ENCODE assay signal across 21 cellular contexts in the genomic region with DNA sequence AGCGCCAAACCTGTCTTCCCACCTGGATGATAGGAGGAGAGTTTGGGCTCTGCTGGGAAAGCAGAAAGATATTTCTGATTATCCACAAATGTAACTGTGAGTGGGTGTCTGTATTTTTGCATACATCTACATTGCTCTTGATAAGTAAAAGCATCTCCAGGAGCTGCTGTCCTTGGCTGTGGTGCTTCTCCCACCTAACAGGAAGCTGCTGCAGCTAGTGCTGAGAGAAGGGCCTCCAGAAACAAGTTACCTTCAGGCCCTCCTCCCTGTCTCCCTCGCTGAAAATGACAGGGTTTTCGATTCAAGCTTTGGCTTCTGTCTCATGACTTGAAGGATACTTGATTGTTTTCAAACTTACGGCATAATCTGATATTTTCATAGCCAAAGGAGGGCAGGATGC.
DNase-seq lines count a peak whose midpoint lies in the region; ATAC-seq and TF ChIP-seq lines count a peak whose summit lies in the region.
"Had no signal": no experiment of that assay in that cellular context is flagged by ENCODE, and none has a peak within 500 bp of the region (broad histone marks: within the 10 kb centered on the region; RNA-seq: fewer than 3 reads in every experiment).

No MANE protein-coding gene starts in this region.

- no peaks in the 10 kb centered on the region for H3K9me3 Mint-ChIP-seq in activated CD4-positive, alpha-beta T cell treated with anti-CD3 and anti-CD28 coated beads, Interleukin-2, amount 10 ng/mL, durations not matched to agents 24 days and 14 days
- no peaks in the 10 kb centered on the region for H3K9me3 Mint-ChIP-seq in activated CD8-positive, alpha-beta T cell treated with anti-CD3 and anti-CD28 coated beads for 36 hours

- peak overlapping the region; percentile 7 for H3K4me3 Mint-ChIP-seq in activated CD4-positive, alpha-beta T cell treated with anti-CD3 and anti-CD28 coated beads, Interleukin-2, amount 10 ng/mL, durations not matched to agents 24 days and 14 days
- no peak overlapping the region for H3K4me3 Mint-ChIP-seq in activated CD8-positive, alpha-beta T cell treated with anti-CD3 and anti-CD28 coated beads for 36 hours

- no peaks in the 10 kb centered on the region for H3K9me2 ChIP-seq in DOHH2 (replicated peaks; ENCODE audit: control insufficient read depth, low read length)

- peak overlapping the region; percentile 73 for H3K27ac ChIP-seq in DOHH2 (ENCODE audit: low read depth, low read length)
- no peak overlapping the region for H3K27ac ChIP-seq in osteoblast (ENCODE audit: low read depth, low read length)
- no peak overlapping the region for H3K27ac ChIP-seq in A673 (ENCODE audit: low read depth, low read length, poor library complexity, severe bottlenecking)
- H3K27ac ChIP-seq: Peyer's patch, upper lobe of left lung had no signal

- peak; percentile 73 for ATAC-seq in activated CD8-positive, alpha-beta T cell treated with anti-CD3 and anti-CD28 coated beads for 36 hours

- H3K27me3 Mint-ChIP-seq in activated CD4-positive, alpha-beta T cell treated with anti-CD3 and anti-CD28 coated beads, Interleukin-2, amount 10 ng/mL, durations not matched to agents 24 days and 14 days: no peaks in the 10 kb centered on the region
- H3K27me3 Mint-ChIP-seq in activated CD8-positive, alpha-beta T cell treated with anti-CD3 and anti-CD28 coated beads for 36 hours: no peaks in the 10 kb centered on the region

- no peak for TF ChIP-seq CTCF in DOHH2 (IDR thresholded peaks at IDR 0.05; ENCODE audit: low read depth, low read length, poor library complexity, severe bottlenecking)
- TF ChIP-seq CTCF in activated CD8-positive, alpha-beta T cell treated with anti-CD3 and anti-CD28 coated beads for 36 hours (IDR thresholded peaks at IDR 0.05): no peak
- TF ChIP-seq CTCF in osteoblast (IDR thresholded peaks at IDR 0.05; ENCODE audit: extremely low read depth, low read depth, low read length): no peak
- no peak for TF ChIP-seq CTCF in A673 (conservative IDR thresholded peaks at IDR 0.05; ENCODE audit: low read depth, low read length)

- H3K4me2 ChIP-seq in DOHH2 (ENCODE audit: low read length): peak overlapping the region; percentile 82
- H3K4me2 ChIP-seq in osteoblast (ENCODE audit: insufficient read depth, low read length): no peak overlapping the region

- peaks cover 9% of the 10 kb centered on the region for H3K36me3 Mint-ChIP-seq in activated CD4-positive, alpha-beta T cell treated with anti-CD3 and anti-CD28 coated beads, Interleukin-2, amount 10 ng/mL, durations not matched to agents 24 days and 14 days (ENCODE audit: low read depth)
- H3K36me3 Mint-ChIP-seq in activated CD8-positive, alpha-beta T cell treated with anti-CD3 and anti-CD28 coated beads for 36 hours (ENCODE audit: low read depth): peaks cover 7% of the 10 kb centered on the region

- H3K4me1 Mint-ChIP-seq in activated CD4-positive, alpha-beta T cell treated with anti-CD3 and anti-CD28 coated beads, Interleukin-2, amount 10 ng/mL, durations not matched to agents 24 days and 14 days: peaks cover 70% of the 10 kb centered on the region
- H3K4me1 Mint-ChIP-seq in activated CD8-positive, alpha-beta T cell treated with anti-CD3 and anti-CD28 coated beads for 36 hours (ENCODE audit: low read depth): peaks cover 98% of the 10 kb centered on the region

- H3K4me3 ChIP-seq in DOHH2 (ENCODE audit: low read length) (peak overlapping the region; percentile 60), osteoblast (ENCODE audit: insufficient read depth, low read length) (no peak overlapping the region), A673 (ENCODE audit: low read depth, low read length, poor library complexity, severe bottlenecking) (no peak overlapping the region)
- H3K4me3 ChIP-seq: BLaER1 treated with 17β-estradiol and CSF1 and Interleukin-3, amounts not matched to agents 10 nM and 100 nM; Peyer's patch; upper lobe of left lung had no signal

- H3K4me1 ChIP-seq in DOHH2 (ENCODE audit: control insufficient read depth, low read length): peaks cover 99% of the 10 kb centered on the region
- no peaks in the 10 kb centered on the region for H3K4me1 ChIP-seq in osteoblast (ENCODE audit: insufficient read depth, low read length)
- no peaks in the 10 kb centered on the region for H3K4me1 ChIP-seq in A673 (ENCODE audit: insufficient read depth, low read length, poor library complexity, severe bottlenecking)

- no TSS peak for BruUV-seq in A673 (replicated peaks; lab: Mats Ljungman, UMichigan)

- H3K27ac Mint-ChIP-seq in activated CD4-positive, alpha-beta T cell treated with anti-CD3 and anti-CD28 coated beads, Interleukin-2, amount 10 ng/mL, durations not matched to agents 24 days and 14 days: peak overlapping the region; percentile 31
- H3K27ac Mint-ChIP-seq in activated CD8-positive, alpha-beta T cell treated with anti-CD3 and anti-CD28 coated beads for 36 hours: peak overlapping the region; percentile 83

- no peaks in the 10 kb centered on the region for H3K9me3 ChIP-seq in DOHH2 (ENCODE audit: control insufficient read depth, insufficient read depth, low read length)
- H3K9me3 ChIP-seq in osteoblast (ENCODE audit: low read depth, low read length): no peaks in the 10 kb centered on the region
- no peaks in the 10 kb centered on the region for H3K9me3 ChIP-seq in A673 (ENCODE audit: low read depth, low read length, poor library complexity, severe bottlenecking)
- H3K9me3 ChIP-seq: Peyer's patch, upper lobe of left lung had no signal

- H3K27me3 ChIP-seq in DOHH2 (ENCODE audit: control insufficient read depth, low read length) (no peaks in the 10 kb centered on the region), osteoblast (ENCODE audit: insufficient read depth, low read length) (no peaks in the 10 kb centered on the region), A673 (replicated peaks; ENCODE audit: insufficient read depth, low read depth, low read length, poor library complexity) (no peaks in the 10 kb centered on the region)
- H3K27me3 ChIP-seq: BLaER1 treated with 17β-estradiol and CSF1 and Interleukin-3, amounts not matched to agents 10 nM and 100 nM; Peyer's patch; upper lobe of left lung had no signal

- CTCF ChIA-PET in activated CD8-positive, alpha-beta T cell treated with anti-CD3 and anti-CD28 coated beads for 36 hours (lab: Charles Lee): interaction anchor here (1.0 to 1.7 kb wide), 2 partner anchors 9 to 87 kb away, joined by 3 to 5 read pairs; no protein-coding TSS in a partner anchor
- CTCF ChIA-PET in A673 (lab: Charles Lee): no interaction called here

- intact Hi-C loops in activated CD4-positive, alpha-beta T cell treated with anti-CD3 and anti-CD28 coated beads, Interleukin-2, amount 10 ng/mL, durations not matched to agents 24 days and 14 days (cut with micrococcal nuclease): loop anchor here (5.0 kb wide), 1 partner anchor 36 kb away; no protein-coding TSS in a partner anchor
- intact Hi-C loops in activated CD8-positive, alpha-beta T cell treated with anti-CD3 and anti-CD28 coated beads for 36 hours (cut with micrococcal nuclease): no loop called here
- intact Hi-C loops in A673 (cut with micrococcal nuclease; ENCODE audit: unreplicated experiment): no loop called here

- no peak overlapping the region for H2AFZ ChIP-seq in osteoblast (ENCODE audit: low read length)

- H3K36me3 ChIP-seq in DOHH2 (ENCODE audit: control insufficient read depth, low read length) (peaks cover 50% of the 10 kb centered on the region), osteoblast (ENCODE audit: insufficient read depth, low read length) (no peaks in the 10 kb centered on the region), A673 (ENCODE audit: insufficient read depth, low read length, poor library complexity, severe bottlenecking) (no peaks in the 10 kb centered on the region)
- H3K36me3 ChIP-seq: Peyer's patch, upper lobe of left lung had no signal

- H3K79me2 ChIP-seq in DOHH2 (ENCODE audit: control insufficient read depth, low read length) (peaks cover 97% of the 10 kb centered on the region), osteoblast (ENCODE audit: insufficient read depth, low read length) (peaks cover 34% of the 10 kb centered on the region)

- POLR2A ChIA-PET in activated CD8-positive, alpha-beta T cell treated with anti-CD3 and anti-CD28 coated beads for 36 hours (lab: Charles Lee): interaction anchor here (0.6 to 1.7 kb wide), 3 partner anchors 9 to 147 kb away, joined by 3 to 5 read pairs (median 4); no protein-coding TSS in a partner anchor
- POLR2A ChIA-PET in A673 (lab: Charles Lee; ENCODE audit: low non-redundant PET): no interaction called here

- H3F3A ChIP-seq in DOHH2 (ENCODE audit: control insufficient read depth, insufficient read depth): peaks cover 44% of the 10 kb centered on the region

- peak; percentile 68 for DNase-seq in activated CD4-positive, alpha-beta T cell treated with anti-CD3 and anti-CD28 coated beads, Interleukin-2, amount 10 ng/mL, durations not matched to agents 24 days and 14 days
- DNase-seq in activated CD4-positive, alpha-beta T cell treated with anti-CD3 and anti-CD28 coated beads for 48 hours: no peak
- peak; percentile 46 for DNase-seq in activated CD8-positive, alpha-beta T cell treated with anti-CD3 and anti-CD28 coated beads for 36 hours
- DNase-seq in osteoblast (ENCODE audit: insufficient read length, low spot score, missing footprints): peak; percentile 8
- DNase-seq in HT-29 (ENCODE audit: low spot score): no peak
- no peak for DNase-seq in nucleus accumbens (lab: John Stamatoyannopoulos, UW)
- no peak for DNase-seq in A673 (ENCODE audit: low spot score)
- DNase-seq: activated CD4-positive, CD25-positive, alpha-beta regulatory T cell; activated effector memory CD4-positive, alpha-beta T cell treated with anti-CD3 and anti-CD28 coated beads, Interleukin-2, amount 50 U/mL, for 16 hours; cerebellar nuclear complex; IMR-90; mammary epithelial cell; NCI-H1417; NCI-H2107; NCI-H510A; Peyer's patch; retina; stimulated activated CD4-positive, alpha-beta T cell treated with anti-CD3 and anti-CD28 coated beads, Interleukin-4, amount 100 ng/mL, for 1 hour; upper lobe of left lung had no signal

- peaks cover 18% of the 10 kb centered on the region; the same call in 1 of the 2 replicates for H4K20me1 ChIP-seq in DOHH2 (ENCODE audit: control insufficient read depth, insufficient read depth, low read depth, low read length)
- peaks cover 9% of the 10 kb centered on the region for H4K20me1 ChIP-seq in osteoblast (ENCODE audit: insufficient read depth, low read length)

Comparison
In these comparisons a context has a peak if more than half of its experiments do, and no peak if none do; other contexts are left out.
1. DNase-seq: peak in activated CD4-positive, alpha-beta T cell treated with anti-CD3 and anti-CD28 coated beads, Interleukin-2, amount 10 ng/mL, durations not matched to agents 24 days and 14 days (single experiment), activated CD8-positive, alpha-beta T cell treated with anti-CD3 and anti-CD28 coated beads for 36 hours (single experiment) and osteoblast (single experiment); none in activated CD4-positive, alpha-beta T cell treated with anti-CD3 and anti-CD28 coated beads for 48 hours (single experiment), HT-29 (single experiment), nucleus accumbens (0 of 56) and A673 (single experiment).